8 cellular contexts compared by ENCODE assay signal in genomic region chr1:161198877-161199431, GRCh38. TPM values are rescaled to one million over a fixed set of nuclear protein-coding genes. Genes with fewer than 3 reads are reported as not detected.
DNase-seq lines count a peak whose midpoint lies in the region; ATAC-seq and TF ChIP-seq lines count a peak whose summit lies in the region.

TSS of gene ADAMTS4 (minus strand) at chr1:161199054. CDS start at chr1:161198627, 427 bp downstream.

- H3K9me3 ChIP-seq in IMR-90 (ENCODE audit: control insufficient read depth, insufficient read depth, low read length) (no peaks in the 10 kb centered on the region), MM.1S (replicated peaks; ENCODE audit: insufficient read depth, low read length) (no peaks in the 10 kb centered on the region)

- H3K27ac ChIP-seq in IMR-90 (ENCODE audit: insufficient read depth, low read length) = peak within 1 kb of the TSS; percentile 2
- no peak within 1 kb of the TSS for H3K27ac ChIP-seq in MM.1S (ENCODE audit: low read length)

- H3K9me2 ChIP-seq in MM.1S (replicated peaks; ENCODE audit: insufficient read depth, low read length) = no peaks in the 10 kb centered on the region

- 29% methylated on average over 2 of the region's 11 CpGs; no CpG with 5 or more reads in 1 of the 2 experiments for WGBS in IMR-90 (ENCODE audit: extremely low coverage in 2 of 2, insufficient read length in 1 of 2), 2 experiments

- H2AFZ ChIP-seq in IMR-90 (replicated peaks; ENCODE audit: low read length, poor library complexity) (peak within 1 kb of the TSS; percentile 94), MM.1S (ENCODE audit: low read length) (no peak within 1 kb of the TSS)

- H3K79me1 ChIP-seq in IMR-90 (ENCODE audit: low read depth in 1 of 2, low read length in 2 of 2) = peaks cover 14 to 18% of the 10 kb centered on the region in 2 experiments

- peak within 1 kb of the TSS; percentile 92 for H2AK9ac ChIP-seq in IMR-90 (replicated peaks; ENCODE audit: low read depth, low read length, poor library complexity)

- H3K27me3 Mint-ChIP-seq in brain = peaks cover 18% of the 10 kb centered on the region
- no peaks in the 10 kb centered on the region for H3K27me3 Mint-ChIP-seq in stimulated activated naive B cell treated with anti-CD40 and anti-IgM and Interleukin-4, amounts not matched to agents 10 μg/mL and 1 μg/mL and 100 μg/mL, for 72 hours

- TF ChIP-seq CTCF in IMR-90 (conservative IDR thresholded peaks at IDR 0.05; ENCODE audit: low read depth, low read length) = no peak
- TF ChIP-seq CTCF in brain (conservative IDR thresholded peaks at IDR 0.05) = no peak
- TF ChIP-seq CTCF in MM.1S (IDR thresholded peaks at IDR 0.05; ENCODE audit: low read length) = no peak
- TF ChIP-seq CTCF in GM20000 (IDR thresholded peaks at IDR 0.05; ENCODE audit: extremely low read depth, missing control alignments) = no peak

- H3K4me2 ChIP-seq in IMR-90 (ENCODE audit: low read depth, low read length) = peak within 1 kb of the TSS; percentile 30; the same call in 1 of the 2 replicates
- no peak within 1 kb of the TSS for H3K4me2 ChIP-seq in MM.1S (ENCODE audit: low read depth, low read length)

- H3K9ac ChIP-seq in IMR-90 (ENCODE audit: low read depth, low read length) (no peak within 1 kb of the TSS), MM.1S (ENCODE audit: low read length) (no peak within 1 kb of the TSS)

- H3K9me1 ChIP-seq in IMR-90 (ENCODE audit: insufficient read depth, low read length) = peaks cover 24% of the 10 kb centered on the region

- H4K20me1 ChIP-seq in IMR-90 (ENCODE audit: insufficient read depth, low read length) (no peaks in the 10 kb centered on the region), MM.1S (ENCODE audit: insufficient read depth, low read length) (no peaks in the 10 kb centered on the region)

- H2BK120ac ChIP-seq in IMR-90 (ENCODE audit: low read depth, low read length) = no peak within 1 kb of the TSS; the same call in 1 of the 2 replicates

- DNase-seq in IMR-90 = peak; percentile 76
- peak; percentile 43 for DNase-seq in iPS-NIHi7 (ENCODE audit: extremely low spot score)
- no peak for DNase-seq in stimulated activated naive B cell treated with anti-CD40 and anti-IgM and Interleukin-4, amounts not matched to agents 10 μg/mL and 1 μg/mL and 100 μg/mL, for 72 hours
- no peak for DNase-seq in MM.1S
- DNase-seq in GM20000 (ENCODE audit: low spot score) = no peak
- DNase-seq in KG1 (lab: John Stamatoyannopoulos, UW) = no peak

- no peak for TF ChIP-seq RAD21 in IMR-90 (IDR thresholded peaks at IDR 0.05; ENCODE audit: low read length)

- H3K4me3 Mint-ChIP-seq in brain = peak within 1 kb of the TSS; percentile 76 to 89 (median 84)
- no peak within 1 kb of the TSS for H3K4me3 Mint-ChIP-seq in stimulated activated naive B cell treated with anti-CD40 and anti-IgM and Interleukin-4, amounts not matched to agents 10 μg/mL and 1 μg/mL and 100 μg/mL, for 72 hours

- peaks cover 4% of the 10 kb centered on the region; the same call in 1 of the 2 replicates for H3F3A ChIP-seq in MM.1S (ENCODE audit: insufficient read depth, low read length)

- dilution Hi-C loops in IMR-90 (cut with HindIII; ENCODE audit: low sequenced_read_pairs, unreplicated experiment) = no loop called here

- H3K18ac ChIP-seq in IMR-90 (ENCODE audit: low read depth, low read length) = no peak within 1 kb of the TSS

- H2AK5ac ChIP-seq in IMR-90 (ENCODE audit: low read depth, low read length) = peak within 1 kb of the TSS; percentile 48

- peaks cover 4% of the 10 kb centered on the region for H3K36me3 Mint-ChIP-seq in brain
- H3K36me3 Mint-ChIP-seq in stimulated activated naive B cell treated with anti-CD40 and anti-IgM and Interleukin-4, amounts not matched to agents 10 μg/mL and 1 μg/mL and 100 μg/mL, for 72 hours = peaks cover 4% of the 10 kb centered on the region in 2 donors

- H3K79me2 ChIP-seq in MM.1S (ENCODE audit: low read length) = peaks cover 22% of the 10 kb centered on the region

- H3K4me1 Mint-ChIP-seq in brain = peaks cover 85% of the 10 kb centered on the region
- peaks cover 36 to 48% of the 10 kb centered on the region in 2 donors for H3K4me1 Mint-ChIP-seq in stimulated activated naive B cell treated with anti-CD40 and anti-IgM and Interleukin-4, amounts not matched to agents 10 μg/mL and 1 μg/mL and 100 μg/mL, for 72 hours

- H3K23ac ChIP-seq in IMR-90 (ENCODE audit: low read depth, low read length) = 0 out of 2 replicates have a peak within 1 kb of the TSS, but pooled peaks have one; percentile 12

- POLR2A ChIA-PET in IMR-90 (lab: Charles Lee; ENCODE audit: unreplicated experiment) = no interaction called here

- CTCF ChIA-PET in IMR-90 (lab: Yijun Ruan, JAX) = interaction anchor here (1.0 kb wide), 1 partner anchor 28 kb away, joined by 3 read pairs; no protein-coding TSS in a partner anchor

- H3K27ac Mint-ChIP-seq in brain = peak within 1 kb of the TSS; percentile 93 to 99 (median 96)
- H3K27ac Mint-ChIP-seq in stimulated activated naive B cell treated with anti-CD40 and anti-IgM and Interleukin-4, amounts not matched to agents 10 μg/mL and 1 μg/mL and 100 μg/mL, for 72 hours = peak within 1 kb of the TSS; percentile 51

- peak; percentile 71; the same call in 1 of the 2 replicates for TF ChIP-seq POLR2A in IMR-90 (IDR thresholded peaks at IDR 0.05; ENCODE audit: low read depth, low read length)

- peaks cover 5% of the 10 kb centered on the region; the same call in 1 of the 2 replicates for H3K36me3 ChIP-seq in IMR-90 (ENCODE audit: control insufficient read depth, insufficient read depth, low read length)
- H3K36me3 ChIP-seq in MM.1S (replicated peaks; ENCODE audit: insufficient read depth, low read length) = no peaks in the 10 kb centered on the region

- no peaks in the 10 kb centered on the region for H3K27me3 ChIP-seq in IMR-90 (ENCODE audit: control insufficient read depth, insufficient read depth, low read length)
- H3K27me3 ChIP-seq in MM.1S (replicated peaks; ENCODE audit: insufficient read depth, low read length) = no peaks in the 10 kb centered on the region

- H3K14ac ChIP-seq in IMR-90 (replicated peaks; ENCODE audit: low read depth, low read length) = 0 out of 2 replicates have a peak within 1 kb of the TSS, but pooled peaks have one; percentile 24

- no peak within 1 kb of the TSS for H2BK5ac ChIP-seq in IMR-90 (ENCODE audit: low read depth, low read length, poor library complexity, severe bottlenecking)

- H4K5ac ChIP-seq in IMR-90 (ENCODE audit: low read depth, low read length) = peak within 1 kb of the TSS; percentile 8; the same call in 1 of the 2 replicates

- intact Hi-C loops in IMR-90 (cut with micrococcal nuclease) = no loop called here

- H3K4me3 ChIP-seq in IMR-90 (ENCODE audit: insufficient read depth, low read depth, low read length) (no peak within 1 kb of the TSS), MM.1S (ENCODE audit: low read length) (no peak within 1 kb of the TSS)

- H2BK15ac ChIP-seq in IMR-90 (ENCODE audit: low read depth, low read length) = 0 out of 3 replicates have a peak within 1 kb of the TSS, but pooled peaks have one; percentile 16

- peaks cover 31% of the 10 kb centered on the region for H3K4me1 ChIP-seq in IMR-90 (ENCODE audit: control insufficient read depth, insufficient read depth, low read length)
- H3K4me1 ChIP-seq in MM.1S (ENCODE audit: low read length) = peaks cover 25% of the 10 kb centered on the region

- no peaks in the 10 kb centered on the region for H3K9me3 Mint-ChIP-seq in brain
- H3K9me3 Mint-ChIP-seq in stimulated activated naive B cell treated with anti-CD40 and anti-IgM and Interleukin-4, amounts not matched to agents 10 μg/mL and 1 μg/mL and 100 μg/mL, for 72 hours = no peaks in the 10 kb centered on the region

- H4K8ac ChIP-seq in IMR-90 (ENCODE audit: low read depth in 2 of 2, low read length in 2 of 2) = peak within 1 kb of the TSS; percentile 42 to 96; a peak in 3 of 4 replicates

- ATAC-seq in IMR-90 (ENCODE audit: low read depth) (peak; percentile 13), HG03280 (IDR thresholded peaks at IDR 0.05; ENCODE audit: unreplicated experiment) (no peak)
- no peak for ATAC-seq in stimulated activated naive B cell treated with anti-CD40 and anti-IgM and Interleukin-4, amounts not matched to agents 10 μg/mL and 1 μg/mL and 100 μg/mL, for 72 hours (replicated peaks)

- peak within 1 kb of the TSS; percentile 68 for H3K4ac ChIP-seq in IMR-90 (ENCODE audit: low read depth, low read length)

- in situ Hi-C loops in IMR-90 (cut with MboI; ENCODE audit: low sequenced_read_pairs) = no loop called here

- H2BK20ac ChIP-seq in IMR-90 (ENCODE audit: low read depth, low read length) = no peak within 1 kb of the TSS

- H3K56ac ChIP-seq in IMR-90 (ENCODE audit: extremely low read depth, insufficient read depth, low read length) = peak within 1 kb of the TSS; percentile 24; the same call in 1 of the 2 replicates

- peak within 1 kb of the TSS; percentile 32 for H4K91ac ChIP-seq in IMR-90 (ENCODE audit: insufficient read depth, low read depth, low read length)

- BruUV-seq in IMR-90 (replicated peaks; lab: Mats Ljungman, UMichigan) = no TSS peak

TF ChIP-seq in IMR-90, 13 proteins besides CTCF, POLR2A, EP300 and RAD21 (continues in another document):
- no peak for TF ChIP-seq FOS (IDR thresholded peaks at IDR 0.05; ENCODE audit: low read depth, low read length)
- TF ChIP-seq SMC3 (IDR thresholded peaks at IDR 0.05; ENCODE audit: low read depth, low read length) = no peak
- TF ChIP-seq RCOR1 (IDR thresholded peaks at IDR 0.05; ENCODE audit: insufficient replicate concordance, low read length) = no peak
- no peak for TF ChIP-seq RFX5 (IDR thresholded peaks at IDR 0.05; ENCODE audit: low read depth, low read length)
- no peak for TF ChIP-seq MAFK (IDR thresholded peaks at IDR 0.05; ENCODE audit: low read depth, low read length)
- no peak for TF ChIP-seq ELK1 (IDR thresholded peaks at IDR 0.05; ENCODE audit: borderline replicate concordance, low read depth, low read length)
- TF ChIP-seq CHD1 (IDR thresholded peaks at IDR 0.05; ENCODE audit: low read depth, low read length) = no peak
- no peak for TF ChIP-seq NFE2L2 (IDR thresholded peaks at IDR 0.05; ENCODE audit: low read depth, low read length)

RNA-seq across cellular contexts. Expression of gene ADAMTS4, which starts in this region (rescaled TPM):
- total RNA-seq in IMR-90 (2012; rRNA removed) = 0.28 and 0.72 TPM in 2 replicates
- polyA plus RNA-seq in IMR-90 (2012; rRNA removed) = 0.39 and 0.40 TPM in 2 replicates
- 0.25 and 0.40 TPM in 2 replicates for polyA plus RNA-seq in IMR-90 (2012; cell fraction: cytosol; rRNA removed)
- polyA plus RNA-seq in IMR-90 (2012; cell fraction: nucleus; rRNA removed; ENCODE audit: low replicate concordance) = 1.4 and 1.6 TPM in 2 replicates
- polyA plus RNA-seq in brain (ENCODE audit: insufficient read depth, low read depth, low replicate concordance) = 17.3 TPM

Comparison
In these comparisons a context has a peak if more than half of its experiments do, and no peak if none do; other contexts are left out.
1. DNase-seq: peak in IMR-90 (single experiment) and iPS-NIHi7 (single experiment); none in stimulated activated naive B cell treated with anti-CD40 and anti-IgM and Interleukin-4, amounts not matched to agents 10 μg/mL and 1 μg/mL and 100 μg/mL, for 72 hours (single experiment), MM.1S (single experiment), GM20000 (single experiment) and KG1 (single experiment).
2. H3K4me3 Mint-ChIP-seq: peak in brain (5 of 5); none in stimulated activated naive B cell treated with anti-CD40 and anti-IgM and Interleukin-4, amounts not matched to agents 10 μg/mL and 1 μg/mL and 100 μg/mL, for 72 hours (0 of 2).